ENCODE assay signal across 29 cellular contexts in genomic region chr2:21489050-21489449, GRCh38.
"Had no signal": no experiment of that assay in that cellular context is flagged by ENCODE, and none has a peak within 500 bp of the region (broad histone marks: within the 10 kb centered on the region; RNA-seq: fewer than 3 reads in every experiment).

No MANE protein-coding gene starts in this region.

- ATAC-seq: activated CD8-positive, alpha-beta memory T cell treated with anti-CD3 and anti-CD28 coated beads, Interleukin-2, amount 10 ng/mL, durations not matched to agents 7 days and 5 days; activated naive CD8-positive, alpha-beta T cell treated with anti-CD3 and anti-CD28 coated beads, Interleukin-2, amount 50 U/mL, for 24 hours had no signal

- DNase-seq: activated CD4-positive, alpha-beta memory T cell treated with anti-CD3 and anti-CD28 coated beads, Interleukin-2, amount 10 ng/mL, durations not matched to agents 7 days and 5 days; activated CD4-positive, alpha-beta T cell treated with anti-CD3 and anti-CD28 coated beads for 1 hour; activated CD4-positive, alpha-beta T cell treated with anti-CD3 and anti-CD28 coated beads for 48 hours; activated CD4-positive, CD25-positive, alpha-beta regulatory T cell; activated CD8-positive, alpha-beta memory T cell treated with anti-CD3 and anti-CD28 coated beads for 24 hours; activated CD8-positive, alpha-beta memory T cell treated with anti-CD3 and anti-CD28 coated beads, Interleukin-2, amount 10 ng/mL, durations not matched to agents 7 days and 5 days; activated CD8-positive, alpha-beta memory T cell treated with anti-CD3 and anti-CD28 coated beads, Interleukin-2, amount 50 U/mL, for 48 hours; activated effector memory CD4-positive, alpha-beta T cell treated with Interleukin-2 at 50 U/mL for 16 hours; activated naive CD4-positive, alpha-beta T cell treated with anti-CD3 and anti-CD28 coated beads, Interleukin-2, amount 10 ng/mL, durations not matched to agents 7 days and 5 days; activated naive CD8-positive, alpha-beta T cell treated with anti-CD3 and anti-CD28 coated beads, Interleukin-2, amount 50 U/mL, for 24 hours; activated T-cell treated with anti-CD3 and anti-CD28 coated beads, Interleukin-2, amount 50 U/mL, for 48 hours; anterior cingulate cortex; caudate nucleus; cerebellar nuclear complex; MG63; MV-4-11; NCI-H1092; NCI-H146; NCI-H187; NCI-H2029 treated with DMSO at 0.1 percent for 48 hours; NCI-H2107; NCI-H2171; NCI-H510A; NCI-H526; NCI-H748 treated with DMSO at 0.1 percent for 48 hours; Right ventricle myocardium superior; T1000; WERI-Rb-1 had no signal

- H3K4me3 ChIP-seq: MG63, SK-N-MC had no signal
